8 cellular contexts compared by ENCODE assay signal in genomic region chr5:60687927-60688720, GRCh38. TPM values are rescaled to one million over a fixed set of nuclear protein-coding genes. Genes with fewer than 3 reads are reported as not detected.
DNase-seq lines count a peak whose midpoint lies in the region; ATAC-seq and TF ChIP-seq lines count a peak whose summit lies in the region.

No MANE protein-coding gene starts in this region.

- ATAC-seq in GM18861 (IDR thresholded peaks at IDR 0.05; ENCODE audit: unreplicated experiment) (peak; percentile 98), HG03025 (IDR thresholded peaks at IDR 0.05; ENCODE audit: low FRiP score, unreplicated experiment) (peak; percentile 87), foreskin keratinocyte (peak; percentile 100)

- no peak overlapping the region for H3K27ac ChIP-seq in foreskin keratinocyte
- H3K27ac ChIP-seq in substantia nigra (ENCODE audit: low read depth, low read length, poor library complexity, severe bottlenecking) = no peak overlapping the region

- no peaks in the 10 kb centered on the region for H3K4me1 ChIP-seq in foreskin keratinocyte

- DNase-seq in CD1c-positive myeloid dendritic cell (ENCODE audit: extremely low spot score) = peak; percentile 10
- DNase-seq in RKO (ENCODE audit: low spot score) = peak; percentile 87
- peak; percentile 28 to 53 for DNase-seq in foreskin keratinocyte
- DNase-seq in GDM1 (lab: John Stamatoyannopoulos, UW) = no peak
- no peak for DNase-seq in substantia nigra (lab: John Stamatoyannopoulos, UW)
- no peak for DNase-seq in NCI-H2171 treated with DMSO at 0.1 percent for 48 hours (lab: John Stamatoyannopoulos, UW)

- TF ChIP-seq CTCF in foreskin keratinocyte (conservative IDR thresholded peaks at IDR 0.05) = peak; percentile 53

- H3K27me3 ChIP-seq in foreskin keratinocyte = no peaks in the 10 kb centered on the region

RNA-seq across cellular contexts. Expression of gene DEPDC1B, which starts 11.8 kb away (rescaled TPM):
- 28.7 and 33.4 TPM in 2 replicates for total RNA-seq in foreskin keratinocyte
- 13.2 and 17.6 TPM in 2 replicates for polyA plus RNA-seq in foreskin keratinocyte

Comparison
In these comparisons a context has a peak if more than half of its experiments do, and no peak if none do; other contexts are left out.
1. DNase-seq: peak in CD1c-positive myeloid dendritic cell (single experiment), RKO (single experiment) and foreskin keratinocyte (2 of 2); none in GDM1 (single experiment), substantia nigra (0 of 49) and NCI-H2171 treated with DMSO at 0.1 percent for 48 hours (single experiment).
2. Peak in every context shown above with its lines, with median percentiles within 50 percentile points of each other: ATAC-seq.